In genomic region chr5:151126199-151126645, GRCh38 we compare ENCODE assay signal across 8 cellular contexts. TPM values are rescaled to one million over a fixed set of nuclear protein-coding genes. Genes with fewer than 3 reads are reported as not detected.
DNase-seq lines count a peak whose midpoint lies in the region; ATAC-seq and TF ChIP-seq lines count a peak whose summit lies in the region.

No MANE protein-coding gene starts in this region.

- no peak overlapping the region for H3K4me3 ChIP-seq in epithelial cell of esophagus (ENCODE audit: low read length)

- in situ Hi-C loops in G401 (cut with HindIII; ENCODE audit: low sequenced_read_pairs): no loop called here

- peaks cover 100% of the 10 kb centered on the region for H3K36me3 Mint-ChIP-seq in stimulated activated effector memory CD8-positive, alpha-beta T cell treated with anti-CD3 and anti-CD28 coated beads, Interleukin-12 subunit alpha, Interleukin-12 subunit beta, amount 100 ng/mL, for 72 hours

- H3K27ac Mint-ChIP-seq in stimulated activated effector memory CD8-positive, alpha-beta T cell treated with anti-CD3 and anti-CD28 coated beads, Interleukin-12 subunit alpha, Interleukin-12 subunit beta, amount 100 ng/mL, for 72 hours: peak overlapping the region; percentile 82

- peak; percentile 88 for TF ChIP-seq CTCF in epithelial cell of esophagus (IDR thresholded peaks at IDR 0.05; ENCODE audit: insufficient read depth, low read depth, low read length, missing control alignments)

- peak; percentile 37 for ATAC-seq in HG02798 (IDR thresholded peaks at IDR 0.05; ENCODE audit: poor library complexity, unreplicated experiment)
- ATAC-seq in stimulated activated effector memory CD8-positive, alpha-beta T cell treated with anti-CD3 and anti-CD28 coated beads, Interleukin-12 subunit alpha, Interleukin-12 subunit beta, amount 100 ng/mL, for 72 hours: peak; percentile 50
- ATAC-seq in HG03457 (IDR thresholded peaks at IDR 0.05; ENCODE audit: unreplicated experiment): no peak

- H3K4me3 Mint-ChIP-seq in stimulated activated effector memory CD8-positive, alpha-beta T cell treated with anti-CD3 and anti-CD28 coated beads, Interleukin-12 subunit alpha, Interleukin-12 subunit beta, amount 100 ng/mL, for 72 hours: no peak overlapping the region

- peak; percentile 76 for DNase-seq in G401 (ENCODE audit: low spot score)
- DNase-seq in NCI-H82 treated with DMSO at 0.1 percent for 48 hours (lab: John Stamatoyannopoulos, UW; ENCODE audit: unreplicated experiment): peak; percentile 2
- DNase-seq in activated CD8-positive, alpha-beta memory T cell treated with anti-CD3 and anti-CD28 coated beads, Interleukin-2, amount 50 U/mL, for 48 hours: peak; percentile 81
- peak; percentile 56 for DNase-seq in epithelial cell of esophagus (ENCODE audit: low read depth)
- peak; percentile 87 for DNase-seq in myocyte (ENCODE audit: low read depth)
- DNase-seq in stimulated activated effector memory CD8-positive, alpha-beta T cell treated with anti-CD3 and anti-CD28 coated beads, Interleukin-12 subunit alpha, Interleukin-12 subunit beta, amount 100 ng/mL, for 72 hours (ENCODE audit: low spot score in 2 of 2): peak; percentile 44 to 78

- peaks cover 54% of the 10 kb centered on the region for H3K4me1 Mint-ChIP-seq in stimulated activated effector memory CD8-positive, alpha-beta T cell treated with anti-CD3 and anti-CD28 coated beads, Interleukin-12 subunit alpha, Interleukin-12 subunit beta, amount 100 ng/mL, for 72 hours

- H3K9me3 Mint-ChIP-seq in stimulated activated effector memory CD8-positive, alpha-beta T cell treated with anti-CD3 and anti-CD28 coated beads, Interleukin-12 subunit alpha, Interleukin-12 subunit beta, amount 100 ng/mL, for 72 hours: no peaks in the 10 kb centered on the region

RNA-seq across cellular contexts. Expression of gene ANXA6, which starts 31.4 kb away (rescaled TPM):
- 299 and 371 TPM in 2 replicates for total RNA-seq in G401 (2014; rRNA removed; shearing (Covaris generic))
- total RNA-seq in myocyte: 591 and 661 TPM in 2 replicates
- polyA plus RNA-seq in myocyte (2012): 596 TPM

RNA-seq across cellular contexts. Expression of gene TNIP1, which starts 45.4 kb away (rescaled TPM):
- 32.2 and 40.4 TPM in 2 replicates for total RNA-seq in G401 (2014; rRNA removed; shearing (Covaris generic))
- 213 and 269 TPM in 2 replicates for total RNA-seq in myocyte
- 153 TPM for polyA plus RNA-seq in myocyte (2012)

Comparison
In these comparisons a context has a peak if more than half of its experiments do, and no peak if none do; other contexts are left out.
1. DNase-seq: peak in every context shown above with its lines; median percentile 87 in myocyte; 81 in activated CD8-positive, alpha-beta memory T cell treated with anti-CD3 and anti-CD28 coated beads, Interleukin-2, amount 50 U/mL, for 48 hours; 76 in G401; 61 in stimulated activated effector memory CD8-positive, alpha-beta T cell treated with anti-CD3 and anti-CD28 coated beads, Interleukin-12 subunit alpha, Interleukin-12 subunit beta, amount 100 ng/mL, for 72 hours; 56 in epithelial cell of esophagus; 2 in NCI-H82 treated with DMSO at 0.1 percent for 48 hours.